In the genomic region with DNA sequence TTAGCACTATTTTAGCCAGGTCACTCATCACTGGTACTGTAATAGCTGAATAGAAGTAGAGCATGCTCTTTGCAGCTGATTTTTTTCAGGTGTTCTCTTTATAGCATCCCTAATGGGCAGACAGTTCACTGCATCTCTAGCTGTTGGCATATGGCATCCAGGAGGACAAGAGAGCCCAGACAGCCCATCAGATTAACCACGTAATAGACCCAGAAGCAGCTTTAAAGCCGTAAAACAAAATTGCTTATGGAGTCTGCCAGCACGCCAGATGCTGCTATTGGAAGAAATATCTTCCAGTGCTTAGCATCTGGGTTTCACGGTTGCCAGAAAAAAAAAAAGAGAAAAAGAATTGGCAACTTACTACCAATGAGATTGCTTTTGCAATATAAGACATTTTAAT, we compare ENCODE assay signal across 28 cellular contexts.
DNase-seq lines count a peak whose midpoint lies in the region; ATAC-seq and TF ChIP-seq lines count a peak whose summit lies in the region.
"Had no signal": no experiment of that assay in that cellular context is flagged by ENCODE, and none has a peak within 500 bp of the region (broad histone marks: within the 10 kb centered on the region; RNA-seq: fewer than 3 reads in every experiment).

No MANE protein-coding gene starts in this region.

- ATAC-seq in SK-N-SH treated with all-trans-retinoic acid at 6 μM for 48 hours (peak; percentile 70; the same call in 1 of the 3 replicates), HG02571 (IDR thresholded peaks at IDR 0.05; ENCODE audit: unreplicated experiment) (no peak), HG02623 (IDR thresholded peaks at IDR 0.05; ENCODE audit: unreplicated experiment) (no peak), HG03442 (IDR thresholded peaks at IDR 0.05; ENCODE audit: unreplicated experiment) (no peak)
- ATAC-seq: A549; activated CD8-positive, alpha-beta T cell treated with anti-CD3 and anti-CD28 coated beads for 36 hours; esophagus mucosa; left ventricle myocardium superior; stimulated activated naive B cell treated with anti-CD40 and anti-IgM and Interleukin-4, amounts not matched to agents 10 μg/mL and 1 μg/mL and 100 μg/mL, for 72 hours had no signal

- DNase-seq in NCI-H2227 (lab: John Stamatoyannopoulos, UW; ENCODE audit: unreplicated experiment) (peak; percentile 24), NCI-H2227 treated with DMSO at 0.1 percent for 48 hours (lab: John Stamatoyannopoulos, UW) (no peak), NCI-H2171 (lab: John Stamatoyannopoulos, UW) (peak; percentile 74), hippocampal formation (lab: John Stamatoyannopoulos, UW) (no peak)
- DNase-seq: activated CD8-positive, alpha-beta memory T cell treated with anti-CD3 and anti-CD28 coated beads, Interleukin-2, amount 50 U/mL, for 48 hours; activated CD8-positive, alpha-beta T cell treated with anti-CD3 and anti-CD28 coated beads for 36 hours; AML-193; amniotic stem cell; brain microvascular endothelial cell; CD4-positive, alpha-beta T cell; cerebellar nuclear complex; EL; head of caudate nucleus; islet precursor cell; KBM-7; left ventricle myocardium superior; NCI-H187; NCI-H510A treated with DMSO at 0.1 percent for 48 hours; Peyer's patch; SHP77; small intestine; stimulated activated naive B cell treated with anti-CD40 and anti-IgM and Interleukin-4, amounts not matched to agents 10 μg/mL and 1 μg/mL and 100 μg/mL, for 72 hours had no signal

TF ChIP-seq in SK-N-SH treated with all-trans-retinoic acid at 6 μM for 48 hours, 23 proteins besides CTCF, POLR2A, EP300 and RAD21:
- no peak for TF ChIP-seq ZNF565 (CRISPR knock-in tag; conservative IDR thresholded peaks at IDR 0.05; ENCODE audit: low read depth)
- TF ChIP-seq TCF4 (CRISPR knock-in tag; IDR thresholded peaks at IDR 0.05; ENCODE audit: borderline replicate concordance): peak; percentile 98
- no peak for TF ChIP-seq RARB (CRISPR knock-in tag; IDR thresholded peaks at IDR 0.05)
- TF ChIP-seq ISL1 (CRISPR knock-in tag; IDR thresholded peaks at IDR 0.05): peak; percentile 54; the same call in 1 of the 2 replicates
- TF ChIP-seq, protein P1, sequence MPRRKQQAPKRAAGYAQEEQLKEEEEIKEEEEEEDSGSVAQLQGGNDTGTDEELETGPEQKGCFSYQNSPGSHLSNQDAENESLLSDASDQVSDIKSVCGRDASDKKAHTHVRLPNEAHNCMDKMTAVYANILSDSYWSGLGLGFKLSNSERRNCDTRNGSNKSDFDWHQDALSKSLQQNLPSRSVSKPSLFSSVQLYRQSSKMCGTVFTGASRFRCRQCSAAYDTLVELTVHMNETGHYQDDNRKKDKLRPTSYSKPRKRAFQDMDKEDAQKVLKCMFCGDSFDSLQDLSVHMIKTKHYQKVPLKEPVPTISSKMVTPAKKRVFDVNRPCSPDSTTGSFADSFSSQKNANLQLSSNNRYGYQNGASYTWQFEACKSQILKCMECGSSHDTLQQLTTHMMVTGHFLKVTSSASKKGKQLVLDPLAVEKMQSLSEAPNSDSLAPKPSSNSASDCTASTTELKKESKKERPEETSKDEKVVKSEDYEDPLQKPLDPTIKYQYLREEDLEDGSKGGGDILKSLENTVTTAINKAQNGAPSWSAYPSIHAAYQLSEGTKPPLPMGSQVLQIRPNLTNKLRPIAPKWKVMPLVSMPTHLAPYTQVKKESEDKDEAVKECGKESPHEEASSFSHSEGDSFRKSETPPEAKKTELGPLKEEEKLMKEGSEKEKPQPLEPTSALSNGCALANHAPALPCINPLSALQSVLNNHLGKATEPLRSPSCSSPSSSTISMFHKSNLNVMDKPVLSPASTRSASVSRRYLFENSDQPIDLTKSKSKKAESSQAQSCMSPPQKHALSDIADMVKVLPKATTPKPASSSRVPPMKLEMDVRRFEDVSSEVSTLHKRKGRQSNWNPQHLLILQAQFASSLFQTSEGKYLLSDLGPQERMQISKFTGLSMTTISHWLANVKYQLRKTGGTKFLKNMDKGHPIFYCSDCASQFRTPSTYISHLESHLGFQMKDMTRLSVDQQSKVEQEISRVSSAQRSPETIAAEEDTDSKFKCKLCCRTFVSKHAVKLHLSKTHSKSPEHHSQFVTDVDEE (CRISPR knock-in tag; IDR thresholded peaks at IDR 0.05): peak; percentile 85
TF ChIP-seq in SK-N-SH treated with all-trans-retinoic acid at 6 μM for 48 hours: peak in this region for 3.

Comparison
In these comparisons a context has a peak if more than half of its experiments do, and no peak if none do; other contexts are left out.
1. DNase-seq: peak in NCI-H2227 (single experiment) and NCI-H2171 (single experiment); none in NCI-H2227 treated with DMSO at 0.1 percent for 48 hours (single experiment) and hippocampal formation (0 of 2).